Comparison of ENCODE assay signal across 8 cellular contexts in genomic region chr13:40271931-40272775, GRCh38.
DNase-seq lines count a peak whose midpoint lies in the region; ATAC-seq and TF ChIP-seq lines count a peak whose summit lies in the region.

No MANE protein-coding gene starts in this region.

- H3K9me3 ChIP-seq in SJSA1 (replicated peaks) (no peaks in the 10 kb centered on the region), subcutaneous abdominal adipose tissue (ENCODE audit: control insufficient read depth in 5 of 5, low read length in 5 of 5) (no peaks in the 10 kb centered on the region)

- peak overlapping the region in 4 of 8 donors; percentile 42 to 67 (median 60) for H3K4me3 Mint-ChIP-seq in naive B cell

- ATAC-seq in naive B cell (ENCODE audit: low read depth in 2 of 2) (peak in 1 of 2 donors; percentile 30), GM18498 (IDR thresholded peaks at IDR 0.05; ENCODE audit: unreplicated experiment) (no peak), HG03520 (IDR thresholded peaks at IDR 0.05; ENCODE audit: unreplicated experiment) (no peak)

- H3K9me3 Mint-ChIP-seq in naive B cell, result no peaks in the 10 kb centered on the region

- peaks cover 0 to 4% of the 10 kb centered on the region in 2 donors for H3K36me3 Mint-ChIP-seq in naive B cell

- H3K4me1 ChIP-seq in SJSA1 (replicated peaks) (peaks cover 39% of the 10 kb centered on the region), subcutaneous abdominal adipose tissue (ENCODE audit: control insufficient read depth in 5 of 5, insufficient read depth in 5 of 5, low read length in 5 of 5) (peaks cover 6 to 65% (median 62%) of the 10 kb centered on the region in 5 donors)

- no peaks in the 10 kb centered on the region for H3K27me3 Mint-ChIP-seq in naive B cell

- H3K4me1 Mint-ChIP-seq in naive B cell, result peaks cover 27 to 62% (median 56%) of the 10 kb centered on the region in 3 donors

- no peak for TF ChIP-seq CTCF in choroid plexus epithelial cell (conservative IDR thresholded peaks at IDR 0.05; ENCODE audit: low read depth, low read length)

- H3K27ac ChIP-seq in SJSA1 (peak overlapping the region; percentile 70), subcutaneous abdominal adipose tissue (ENCODE audit: low read depth, low read length) (peak overlapping the region; percentile 83)

- no peak overlapping the region for H3K4me3 ChIP-seq in SJSA1
- no peak overlapping the region for H3K4me3 ChIP-seq in choroid plexus epithelial cell (ENCODE audit: low read depth, low read length)
- peak overlapping the region in 2 of 5 donors; percentile 23 to 38 for H3K4me3 ChIP-seq in subcutaneous abdominal adipose tissue (ENCODE audit: low read depth in 1 of 5, low read length in 5 of 5)

- H3K36me3 ChIP-seq in SJSA1, result no peaks in the 10 kb centered on the region
- no peaks in the 10 kb centered on the region for H3K36me3 ChIP-seq in subcutaneous abdominal adipose tissue (ENCODE audit: control insufficient read depth in 5 of 5, insufficient read depth in 5 of 5, low read length in 5 of 5)

- peak overlapping the region in 1 of 5 donors; percentile 6 for H3K9ac ChIP-seq in subcutaneous abdominal adipose tissue (ENCODE audit: low read length in 5 of 5)

- DNase-seq in EL (peak; percentile 69), SJSA1 (ENCODE audit: low read depth in 1 of 2, low spot score in 2 of 2) (peak; percentile 57 to 77), choroid plexus epithelial cell (ENCODE audit: low read depth) (peak; percentile 94), naive B cell (no peak), NCI-H2196 (lab: John Stamatoyannopoulos, UW; ENCODE audit: unreplicated experiment) (no peak)

- peak overlapping the region in 4 of 6 donors; percentile 31 to 90 (median 62) for H3K27ac Mint-ChIP-seq in naive B cell

- H3K27me3 ChIP-seq in SJSA1 (replicated peaks) (no peaks in the 10 kb centered on the region), subcutaneous abdominal adipose tissue (ENCODE audit: control insufficient read depth in 5 of 5, insufficient read depth in 4 of 5, low read length in 5 of 5) (no peaks in the 10 kb centered on the region)

Comparison
In these comparisons a context has a peak if more than half of its experiments do, and no peak if none do; other contexts are left out.
1. DNase-seq: peak in EL (single experiment), SJSA1 (2 of 2) and choroid plexus epithelial cell (single experiment); none in naive B cell (single experiment) and NCI-H2196 (single experiment).